18 cellular contexts compared by ENCODE assay signal in the genomic region with DNA sequence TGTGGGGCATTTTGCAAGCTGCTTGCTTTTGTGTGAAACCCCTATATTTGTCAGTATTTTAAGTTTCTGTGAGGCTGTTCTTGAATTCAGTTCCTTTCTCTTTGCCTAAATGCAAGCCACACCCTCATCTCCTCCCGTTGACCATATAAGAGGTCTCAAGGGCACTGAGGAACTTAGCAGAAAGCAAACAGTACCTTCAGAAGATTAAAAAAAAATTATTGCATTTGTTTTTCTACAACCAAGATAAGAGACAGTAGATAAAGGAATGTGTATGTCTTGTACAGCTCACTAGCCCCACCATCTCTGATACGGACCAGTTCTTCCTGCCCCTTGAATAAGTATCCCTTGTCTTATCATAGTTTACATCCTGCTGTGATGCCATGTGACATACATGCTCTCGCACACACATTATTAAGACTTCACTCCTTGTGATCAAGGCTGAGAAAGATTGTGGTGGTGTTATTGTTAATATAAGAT.
A peak's percentile ranks its signal among the peaks of the same experiment; 100 is the strongest.
DNase-seq lines count a peak whose midpoint lies in the region; ATAC-seq and TF ChIP-seq lines count a peak whose summit lies in the region.
"Had no signal": no experiment of that assay in that cellular context is flagged by ENCODE, and none has a peak within 500 bp of the region (broad histone marks: within the 10 kb centered on the region; RNA-seq: fewer than 3 reads in every experiment).

No MANE protein-coding gene starts in this region.

- H3K79me2 ChIP-seq in PC-9 (ENCODE audit: low read depth) = peaks cover 80% of the 10 kb centered on the region

- DNase-seq in PC-9 = no peak
- DNase-seq in epithelial cell of prostate (ENCODE audit: low read depth, low spot score) = no peak
- DNase-seq in mucosa of descending colon = peak in 1 of 3 donors; percentile 29
- DNase-seq in KG1 (lab: John Stamatoyannopoulos, UW) = no peak
- no peak for DNase-seq in NCI-H2029 (lab: John Stamatoyannopoulos, UW)
- DNase-seq: activated CD4-positive, alpha-beta T cell treated with anti-CD3 and anti-CD28 coated beads for 1 hour; activated CD8-positive, alpha-beta memory T cell treated with anti-CD3 and anti-CD28 coated beads, Interleukin-2, amount 10 ng/mL, durations not matched to agents 7 days and 5 days; activated naive CD8-positive, alpha-beta T cell treated with anti-CD3 and anti-CD28 coated beads for 36 hours; HFFc6; NCI-H2171; NCI-H748 treated with DMSO at 0.1 percent for 48 hours; Peyer's patch; retina had no signal

- H3K36me3 ChIP-seq in PC-9 (ENCODE audit: low read depth) (peaks cover 21% of the 10 kb centered on the region; the same call in 1 of the 2 replicates), mucosa of descending colon (ENCODE audit: low read depth) (no peaks in the 10 kb centered on the region)
- H3K36me3 ChIP-seq: Peyer's patch had no signal

- H3K27me3 ChIP-seq in PC-9 (ENCODE audit: insufficient read depth, low read depth) = no peaks in the 10 kb centered on the region
- H3K27me3 ChIP-seq: Peyer's patch had no signal

- POLR2A ChIA-PET in PC-9 (lab: Charles Lee; ENCODE audit: unreplicated experiment) = no interaction called here

- H3F3A ChIP-seq in PC-9 (ENCODE audit: insufficient read depth, low read depth) = peaks cover 81% of the 10 kb centered on the region

- no peaks in the 10 kb centered on the region for H3K9me3 ChIP-seq in PC-9 (ENCODE audit: insufficient read depth, low read depth)
- H3K9me3 ChIP-seq in mucosa of descending colon = no peaks in the 10 kb centered on the region
- H3K9me3 ChIP-seq: Peyer's patch had no signal

- peak; percentile 57 for ATAC-seq in GM19351 (IDR thresholded peaks at IDR 0.05; ENCODE audit: unreplicated experiment)
- ATAC-seq in mucosa of descending colon = peak; percentile 61
- ATAC-seq in HG02623 (IDR thresholded peaks at IDR 0.05; ENCODE audit: unreplicated experiment) = no peak
- no peak for ATAC-seq in SK-N-SH treated with all-trans-retinoic acid at 6 μM for 48 hours
- ATAC-seq: activated CD8-positive, alpha-beta memory T cell treated with anti-CD3 and anti-CD28 coated beads, Interleukin-2, amount 10 ng/mL, durations not matched to agents 7 days and 5 days had no signal

- TF ChIP-seq CTCF in PC-9 (conservative IDR thresholded peaks at IDR 0.05) (no peak), mucosa of descending colon (IDR thresholded peaks at IDR 0.05) (no peak)

- no peaks in the 10 kb centered on the region for H3K9me2 ChIP-seq in PC-9 (ENCODE audit: insufficient read depth)

- peak overlapping the region; percentile 80 for H3K27ac ChIP-seq in PC-9
- H3K27ac ChIP-seq in epithelial cell of prostate = peak overlapping the region; percentile 69
- H3K27ac ChIP-seq: coronary artery, SK-N-MC had no signal

- peak overlapping the region; percentile 45 for H3K4me2 ChIP-seq in PC-9

- no peak overlapping the region for H3K4me3 ChIP-seq in PC-9
- no peak overlapping the region for H3K4me3 ChIP-seq in mucosa of descending colon
- H3K4me3 ChIP-seq: coronary artery, Peyer's patch, SK-N-MC had no signal

- H3K4me1 ChIP-seq in PC-9 (replicated peaks; ENCODE audit: insufficient read depth) (peaks cover 88% of the 10 kb centered on the region), mucosa of descending colon (ENCODE audit: low read depth) (peaks cover 7% of the 10 kb centered on the region)

- CTCF ChIA-PET in PC-9 (lab: Charles Lee) = interaction anchor here (0.5 kb wide), 1 partner anchor 151 kb away, joined by 3 read pairs; no protein-coding TSS in a partner anchor

- H2AFZ ChIP-seq in PC-9 = no peak overlapping the region

- BruUV-seq in PC-9 (replicated peaks; lab: Mats Ljungman, UMichigan) = no TSS peak

- intact Hi-C loops in PC-9 (cut with micrococcal nuclease; ENCODE audit: unreplicated experiment) = loop anchor here (5.0 to 10.0 kb wide), 2 partner anchors 101 to 152 kb away; no protein-coding TSS in a partner anchor
- intact Hi-C loops in mucosa of descending colon (cut with DNase I, micrococcal nuclease) = no loop called here

- H4K20me1 ChIP-seq in PC-9 (ENCODE audit: insufficient read depth) = peaks cover 19% of the 10 kb centered on the region

TF ChIP-seq in SK-N-SH treated with all-trans-retinoic acid at 6 μM for 48 hours, 23 proteins besides CTCF, POLR2A, EP300 and RAD21 (continues in another document):
- no peak for TF ChIP-seq SNAI2 (CRISPR knock-in tag; IDR thresholded peaks at IDR 0.05)
- TF ChIP-seq GLIS3 (CRISPR knock-in tag; IDR thresholded peaks at IDR 0.05) = no peak
- TF ChIP-seq TOX (CRISPR knock-in tag; IDR thresholded peaks at IDR 0.05; ENCODE audit: borderline replicate concordance) = no peak
- TF ChIP-seq ARNTL (CRISPR knock-in tag; IDR thresholded peaks at IDR 0.05; ENCODE audit: borderline replicate concordance, low read depth) = no peak
- no peak for TF ChIP-seq ZNF70 (CRISPR knock-in tag; IDR thresholded peaks at IDR 0.05)
- no peak for TF ChIP-seq CSRNP3 (CRISPR knock-in tag; IDR thresholded peaks at IDR 0.05)
- no peak for TF ChIP-seq ZC3H10 (CRISPR knock-in tag; IDR thresholded peaks at IDR 0.05)
- TF ChIP-seq ESRRG (CRISPR knock-in tag; IDR thresholded peaks at IDR 0.05) = no peak
- TF ChIP-seq ISL1 (CRISPR knock-in tag; IDR thresholded peaks at IDR 0.05) = no peak
- no peak for TF ChIP-seq POU6F1 (CRISPR knock-in tag; IDR thresholded peaks at IDR 0.05; ENCODE audit: borderline replicate concordance, low read depth)
- TF ChIP-seq, protein P1, sequence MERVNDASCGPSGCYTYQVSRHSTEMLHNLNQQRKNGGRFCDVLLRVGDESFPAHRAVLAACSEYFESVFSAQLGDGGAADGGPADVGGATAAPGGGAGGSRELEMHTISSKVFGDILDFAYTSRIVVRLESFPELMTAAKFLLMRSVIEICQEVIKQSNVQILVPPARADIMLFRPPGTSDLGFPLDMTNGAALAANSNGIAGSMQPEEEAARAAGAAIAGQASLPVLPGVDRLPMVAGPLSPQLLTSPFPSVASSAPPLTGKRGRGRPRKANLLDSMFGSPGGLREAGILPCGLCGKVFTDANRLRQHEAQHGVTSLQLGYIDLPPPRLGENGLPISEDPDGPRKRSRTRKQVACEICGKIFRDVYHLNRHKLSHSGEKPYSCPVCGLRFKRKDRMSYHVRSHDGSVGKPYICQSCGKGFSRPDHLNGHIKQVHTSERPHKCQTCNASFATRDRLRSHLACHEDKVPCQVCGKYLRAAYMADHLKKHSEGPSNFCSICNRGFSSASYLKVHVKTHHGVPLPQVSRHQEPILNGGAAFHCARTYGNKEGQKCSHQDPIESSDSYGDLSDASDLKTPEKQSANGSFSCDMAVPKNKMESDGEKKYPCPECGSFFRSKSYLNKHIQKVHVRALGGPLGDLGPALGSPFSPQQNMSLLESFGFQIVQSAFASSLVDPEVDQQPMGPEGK (CRISPR knock-in tag; IDR thresholded peaks at IDR 0.05; ENCODE audit: borderline replicate concordance) = no peak
- TF ChIP-seq PPARA (CRISPR knock-in tag; IDR thresholded peaks at IDR 0.05; ENCODE audit: borderline replicate concordance) = no peak
- TF ChIP-seq, protein P2, sequence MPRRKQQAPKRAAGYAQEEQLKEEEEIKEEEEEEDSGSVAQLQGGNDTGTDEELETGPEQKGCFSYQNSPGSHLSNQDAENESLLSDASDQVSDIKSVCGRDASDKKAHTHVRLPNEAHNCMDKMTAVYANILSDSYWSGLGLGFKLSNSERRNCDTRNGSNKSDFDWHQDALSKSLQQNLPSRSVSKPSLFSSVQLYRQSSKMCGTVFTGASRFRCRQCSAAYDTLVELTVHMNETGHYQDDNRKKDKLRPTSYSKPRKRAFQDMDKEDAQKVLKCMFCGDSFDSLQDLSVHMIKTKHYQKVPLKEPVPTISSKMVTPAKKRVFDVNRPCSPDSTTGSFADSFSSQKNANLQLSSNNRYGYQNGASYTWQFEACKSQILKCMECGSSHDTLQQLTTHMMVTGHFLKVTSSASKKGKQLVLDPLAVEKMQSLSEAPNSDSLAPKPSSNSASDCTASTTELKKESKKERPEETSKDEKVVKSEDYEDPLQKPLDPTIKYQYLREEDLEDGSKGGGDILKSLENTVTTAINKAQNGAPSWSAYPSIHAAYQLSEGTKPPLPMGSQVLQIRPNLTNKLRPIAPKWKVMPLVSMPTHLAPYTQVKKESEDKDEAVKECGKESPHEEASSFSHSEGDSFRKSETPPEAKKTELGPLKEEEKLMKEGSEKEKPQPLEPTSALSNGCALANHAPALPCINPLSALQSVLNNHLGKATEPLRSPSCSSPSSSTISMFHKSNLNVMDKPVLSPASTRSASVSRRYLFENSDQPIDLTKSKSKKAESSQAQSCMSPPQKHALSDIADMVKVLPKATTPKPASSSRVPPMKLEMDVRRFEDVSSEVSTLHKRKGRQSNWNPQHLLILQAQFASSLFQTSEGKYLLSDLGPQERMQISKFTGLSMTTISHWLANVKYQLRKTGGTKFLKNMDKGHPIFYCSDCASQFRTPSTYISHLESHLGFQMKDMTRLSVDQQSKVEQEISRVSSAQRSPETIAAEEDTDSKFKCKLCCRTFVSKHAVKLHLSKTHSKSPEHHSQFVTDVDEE (CRISPR knock-in tag; IDR thresholded peaks at IDR 0.05) = no peak
- no peak for TF ChIP-seq ZFP3 (CRISPR knock-in tag; IDR thresholded peaks at IDR 0.05)
- TF ChIP-seq ZFP30 (CRISPR knock-in tag; IDR thresholded peaks at IDR 0.05) = no peak

Comparison
In these comparisons a context has a peak if more than half of its experiments do, and no peak if none do; other contexts are left out.
1. ATAC-seq: peak in GM19351 (single experiment) and mucosa of descending colon (single experiment); none in HG02623 (single experiment) and SK-N-SH treated with all-trans-retinoic acid at 6 μM for 48 hours (single experiment).